In the genomic region with DNA sequence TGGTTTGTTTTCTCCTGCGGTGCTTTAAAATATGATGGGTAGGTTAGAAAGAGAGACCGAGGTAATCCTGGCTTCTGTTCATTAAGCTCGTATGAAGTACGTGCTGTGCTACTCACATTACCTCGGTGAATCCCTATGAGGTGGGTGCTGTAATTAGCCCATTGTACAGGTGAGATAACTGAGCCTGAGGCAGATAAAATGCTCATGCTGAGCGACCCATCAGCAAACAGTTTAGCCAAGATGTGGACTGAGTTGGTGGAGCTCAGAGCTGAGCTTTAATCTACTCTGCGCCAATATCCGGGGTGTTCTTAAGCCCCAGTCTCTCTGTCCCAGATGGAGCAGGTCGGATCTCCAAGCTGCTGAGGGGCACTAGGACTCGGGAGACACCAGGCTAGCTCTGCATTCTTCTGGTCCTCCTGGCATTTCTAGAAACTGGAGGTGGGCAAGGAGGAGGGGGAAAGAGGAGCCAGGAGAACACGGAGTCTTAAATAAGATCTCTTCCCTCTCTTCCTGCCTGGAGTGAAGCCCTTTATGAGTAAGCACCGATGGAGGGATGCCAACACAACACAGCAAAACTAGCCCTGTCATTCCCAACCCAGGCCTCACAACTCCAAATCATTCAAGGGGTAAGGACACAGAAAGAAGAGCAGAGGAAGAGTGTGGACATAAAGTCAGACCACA, we compare ENCODE assay signal across 1 cellular context.
A peak's percentile ranks its signal among the peaks of the same experiment; 100 is the strongest.
TF ChIP-seq lines count a peak whose summit lies in the region.

No MANE protein-coding gene starts in this region.

TF ChIP-seq in SK-N-SH, 30 proteins besides CTCF, POLR2A, EP300 and RAD21 (continued from another document):
- TF ChIP-seq, protein P1, sequence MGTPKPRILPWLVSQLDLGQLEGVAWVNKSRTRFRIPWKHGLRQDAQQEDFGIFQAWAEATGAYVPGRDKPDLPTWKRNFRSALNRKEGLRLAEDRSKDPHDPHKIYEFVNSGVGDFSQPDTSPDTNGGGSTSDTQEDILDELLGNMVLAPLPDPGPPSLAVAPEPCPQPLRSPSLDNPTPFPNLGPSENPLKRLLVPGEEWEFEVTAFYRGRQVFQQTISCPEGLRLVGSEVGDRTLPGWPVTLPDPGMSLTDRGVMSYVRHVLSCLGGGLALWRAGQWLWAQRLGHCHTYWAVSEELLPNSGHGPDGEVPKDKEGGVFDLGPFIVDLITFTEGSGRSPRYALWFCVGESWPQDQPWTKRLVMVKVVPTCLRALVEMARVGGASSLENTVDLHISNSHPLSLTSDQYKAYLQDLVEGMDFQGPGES (IDR thresholded peaks at IDR 0.05; ENCODE audit: low read depth, low read length): no peak
- TF ChIP-seq ZBTB33 (IDR thresholded peaks at IDR 0.05; ENCODE audit: borderline replicate concordance, low read depth) (0 out of 2 replicates have a peak, but pooled peaks have one; percentile 43), RFX5 (IDR thresholded peaks at IDR 0.05; ENCODE audit: low read length) (no peak), NFIC (IDR thresholded peaks at IDR 0.05; ENCODE audit: borderline replicate concordance) (peak; percentile 96), NRF1 (IDR thresholded peaks at IDR 0.05; ENCODE audit: low read depth, low read length) (no peak), TCF12 (IDR thresholded peaks at IDR 0.05) (peak; percentile 83), RCOR1 (IDR thresholded peaks at IDR 0.05; ENCODE audit: low read length) (no peak), TAF1 (IDR thresholded peaks at IDR 0.05; ENCODE audit: borderline replicate concordance, low read depth, low read length) (peak; percentile 49; the same call in 1 of the 2 replicates), MAX (IDR thresholded peaks at IDR 0.05; ENCODE audit: low read depth) (peak; percentile 81)
- TF ChIP-seq, protein P2, sequence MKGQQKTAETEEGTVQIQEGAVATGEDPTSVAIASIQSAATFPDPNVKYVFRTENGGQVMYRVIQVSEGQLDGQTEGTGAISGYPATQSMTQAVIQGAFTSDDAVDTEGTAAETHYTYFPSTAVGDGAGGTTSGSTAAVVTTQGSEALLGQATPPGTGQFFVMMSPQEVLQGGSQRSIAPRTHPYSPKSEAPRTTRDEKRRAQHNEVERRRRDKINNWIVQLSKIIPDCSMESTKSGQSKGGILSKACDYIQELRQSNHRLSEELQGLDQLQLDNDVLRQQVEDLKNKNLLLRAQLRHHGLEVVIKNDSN (IDR thresholded peaks at IDR 0.05; ENCODE audit: borderline replicate concordance, low read depth): no peak
